ENCODE assay signal across 15 cellular contexts in the genomic region with DNA sequence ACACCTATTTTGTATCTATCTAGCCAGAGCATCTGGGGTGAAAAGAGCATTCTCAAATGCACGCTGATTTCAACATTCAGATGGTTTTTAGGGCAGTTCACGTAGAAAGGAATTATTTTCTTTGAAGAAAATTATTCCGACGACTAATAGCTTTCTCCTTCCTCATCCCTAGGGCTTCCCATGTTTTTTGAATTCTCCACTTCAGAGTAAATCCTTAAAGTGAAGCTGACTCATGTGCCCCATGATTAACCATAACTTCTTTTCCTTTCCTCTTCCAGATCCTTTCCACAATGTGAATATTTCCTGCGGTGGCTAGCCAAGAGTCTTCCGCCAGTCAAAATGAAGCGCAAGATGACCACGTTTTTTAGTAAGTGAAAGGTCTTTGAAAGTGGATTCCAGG.
A peak's percentile ranks its signal among the peaks of the same experiment; 100 is the strongest.
DNase-seq lines count a peak whose midpoint lies in the region; TF ChIP-seq lines count a peak whose summit lies in the region.
"Had no signal": no experiment of that assay in that cellular context is flagged by ENCODE, and none has a peak within 500 bp of the region (broad histone marks: within the 10 kb centered on the region; RNA-seq: fewer than 3 reads in every experiment).

No MANE protein-coding gene starts in this region.

- intact Hi-C loops in mammary epithelial cell (cut with micrococcal nuclease) (no loop called here), ascending aorta (cut with DNase I) (no loop called here)

- H2AFZ ChIP-seq in ACC112 (ENCODE audit: low read length, unreplicated experiment) (peak overlapping the region; percentile 38), mammary epithelial cell (ENCODE audit: low read depth, low read length) (no peak overlapping the region), hepatocyte (no peak overlapping the region)

- in situ Hi-C loops in mammary epithelial cell (cut with MboI; ENCODE audit: low sequenced_read_pairs in 2 of 2) = no loop called here

- peaks cover 7% of the 10 kb centered on the region for H3K4me1 ChIP-seq in ACC112 (ENCODE audit: control insufficient read depth, insufficient read depth, low read length, unreplicated experiment)
- no peaks in the 10 kb centered on the region for H3K4me1 ChIP-seq in mammary epithelial cell (ENCODE audit: insufficient read depth, low read length)
- H3K4me1 ChIP-seq in hepatocyte (ENCODE audit: insufficient read depth) = no peaks in the 10 kb centered on the region
- no peaks in the 10 kb centered on the region for H3K4me1 ChIP-seq in ascending aorta

- H3K36me3 ChIP-seq in ACC112 (ENCODE audit: insufficient read depth, low read length) (no peaks in the 10 kb centered on the region), mammary epithelial cell (ENCODE audit: insufficient read depth, low read length) (no peaks in the 10 kb centered on the region), hepatocyte (replicated peaks; ENCODE audit: insufficient read depth, low read depth) (no peaks in the 10 kb centered on the region), ascending aorta (no peaks in the 10 kb centered on the region)

- TF ChIP-seq CTCF in fibroblast of mammary gland (conservative IDR thresholded peaks at IDR 0.05; ENCODE audit: control insufficient read depth, insufficient read depth, low read depth, low read length) (no peak), mammary epithelial cell (conservative IDR thresholded peaks at IDR 0.05 in 1 of 2, IDR thresholded peaks at IDR 0.05 in 1 of 2; ENCODE audit: extremely low read depth in 1 of 2, insufficient read depth in 1 of 2, low read depth in 1 of 2, low read length in 2 of 2) (no peak), hepatocyte (IDR thresholded peaks at IDR 0.05; ENCODE audit: poor library complexity) (no peak), ascending aorta (IDR thresholded peaks at IDR 0.05) (no peak)

- no peaks in the 10 kb centered on the region for H4K20me1 ChIP-seq in mammary epithelial cell (ENCODE audit: insufficient read depth, low read length)
- H4K20me1 ChIP-seq in hepatocyte (ENCODE audit: insufficient read depth, poor library complexity, severe bottlenecking) = no peaks in the 10 kb centered on the region

- 69% methylated on average over 8 of the region's 8 CpGs for WGBS in mammary epithelial cell (ENCODE audit: low coverage, missing lambda C conversion rate)
- WGBS in hepatocyte (ENCODE audit: low lambda C conversion rate, missing lambda C conversion rate) = 78% methylated on average over 8 of the region's 8 CpGs

- H3K9me2 ChIP-seq in hepatocyte (replicated peaks; ENCODE audit: insufficient read depth) = no peaks in the 10 kb centered on the region

- CTCF ChIA-PET in mammary epithelial cell (lab: Charles Lee; ENCODE audit: low non-redundant PET) = no interaction called here

- H3K4me3 ChIP-seq in ACC112 (ENCODE audit: low read depth, low read length) (no peak overlapping the region), fibroblast of mammary gland (ENCODE audit: control insufficient read depth, low read depth, low read length) (no peak overlapping the region), mammary epithelial cell (replicated peaks in 1 of 3; ENCODE audit: insufficient read depth in 1 of 3, low read depth in 2 of 3, low read length in 3 of 3) (no peak overlapping the region), hepatocyte (no peak overlapping the region), ascending aorta (no peak overlapping the region)
- H3K4me3 ChIP-seq: GM12878 had no signal

- H3K27ac ChIP-seq in ACC112 (ENCODE audit: low read depth, low read length) (no peak overlapping the region), mammary epithelial cell (ENCODE audit: insufficient read depth, low read depth, low read length) (no peak overlapping the region), hepatocyte (no peak overlapping the region), ascending aorta (no peak overlapping the region)
- H3K27ac ChIP-seq: C4-2B had no signal

- BruUV-seq in mammary epithelial cell (replicated peaks; lab: Mats Ljungman, UMichigan) = no TSS peak

- H3K79me2 ChIP-seq in ACC112 (ENCODE audit: control insufficient read depth, insufficient read depth, low read length, unreplicated experiment) (no peaks in the 10 kb centered on the region), mammary epithelial cell (ENCODE audit: insufficient read depth, low read length) (no peaks in the 10 kb centered on the region), hepatocyte (no peaks in the 10 kb centered on the region)

- no peak overlapping the region for H3K9ac ChIP-seq in mammary epithelial cell (ENCODE audit: insufficient read depth, low read length)

- H3K4me2 ChIP-seq in mammary epithelial cell (ENCODE audit: insufficient read depth, low read depth, low read length) (no peak overlapping the region), hepatocyte (no peak overlapping the region)

- H3K9me3 ChIP-seq in mammary epithelial cell (replicated peaks; ENCODE audit: insufficient read depth, low read length) (peaks cover 6% of the 10 kb centered on the region), hepatocyte (ENCODE audit: low read depth) (no peaks in the 10 kb centered on the region), ascending aorta (no peaks in the 10 kb centered on the region)

- dilution Hi-C loops in mammary epithelial cell (cut with HindIII; ENCODE audit: low sequenced_read_pairs) = no loop called here

- H3K27me3 ChIP-seq in ACC112 (ENCODE audit: insufficient read depth, low read length) = no peaks in the 10 kb centered on the region
- no peaks in the 10 kb centered on the region for H3K27me3 ChIP-seq in mammary epithelial cell (ENCODE audit: insufficient read depth, low read length)
- H3K27me3 ChIP-seq in hepatocyte = no peaks in the 10 kb centered on the region
- H3K27me3 ChIP-seq in ascending aorta = no peaks in the 10 kb centered on the region

- DNase-seq in HT1080 (ENCODE audit: low read depth) = peak; percentile 27
- peak; percentile 67 for DNase-seq in fibroblast of mammary gland (ENCODE audit: low read depth)
- peak; percentile 57 for DNase-seq in stromal cell of bone marrow (ENCODE audit: low read depth)
- no peak for DNase-seq in mammary epithelial cell
- DNase-seq in hepatocyte (ENCODE audit: low spot score) = no peak
- no peak for DNase-seq in ascending aorta (ENCODE audit: low spot score in 2 of 2)
- DNase-seq: AML-193; CD4-positive, alpha-beta T cell; DMS153; DMS79 treated with DMSO at 0.1 percent for 48 hours; EL; H9 had no signal

Comparison
In these comparisons a context has a peak if more than half of its experiments do, and no peak if none do; other contexts are left out.
1. DNase-seq: peak in HT1080 (single experiment), fibroblast of mammary gland (single experiment) and stromal cell of bone marrow (single experiment); none in mammary epithelial cell (single experiment), hepatocyte (single experiment) and ascending aorta (0 of 2).